Comparison of ENCODE assay signal across 8 cellular contexts in genomic region chr7:66099551-66100407, GRCh38. TPM values are rescaled to one million over a fixed set of nuclear protein-coding genes. Genes with fewer than 3 reads are reported as not detected.
A peak's percentile ranks its signal among the peaks of the same experiment; 100 is the strongest.
DNase-seq lines count a peak whose midpoint lies in the region; ATAC-seq and TF ChIP-seq lines count a peak whose summit lies in the region.

No MANE protein-coding gene starts in this region.

- POLR2A ChIA-PET in activated CD8-positive, alpha-beta T cell treated with anti-CD3 and anti-CD28 coated beads for 36 hours (lab: Charles Lee), result no interaction called here

- H3K27me3 ChIP-seq in thoracic aorta (replicated peaks; ENCODE audit: insufficient read depth), result no peaks in the 10 kb centered on the region

- no peak for TF ChIP-seq CTCF in AG09319 (IDR thresholded peaks at IDR 0.05; ENCODE audit: low read depth, low read length)
- no peak for TF ChIP-seq CTCF in activated CD8-positive, alpha-beta T cell treated with anti-CD3 and anti-CD28 coated beads for 36 hours (IDR thresholded peaks at IDR 0.05)
- no peak for TF ChIP-seq CTCF in endothelial cell (IDR thresholded peaks at IDR 0.05; ENCODE audit: unreplicated experiment)
- no peak for TF ChIP-seq CTCF in mucosa of descending colon (IDR thresholded peaks at IDR 0.05)
- no peak for TF ChIP-seq CTCF in thoracic aorta (IDR thresholded peaks at IDR 0.05)

- CTCF ChIA-PET in activated CD8-positive, alpha-beta T cell treated with anti-CD3 and anti-CD28 coated beads for 36 hours (lab: Charles Lee), result no interaction called here

- H3K27me3 Mint-ChIP-seq in activated CD8-positive, alpha-beta T cell treated with anti-CD3 and anti-CD28 coated beads for 36 hours, result no peaks in the 10 kb centered on the region
- H3K27me3 Mint-ChIP-seq in endothelial cell (ENCODE audit: unreplicated experiment), result no peaks in the 10 kb centered on the region

- H3K36me3 Mint-ChIP-seq in activated CD8-positive, alpha-beta T cell treated with anti-CD3 and anti-CD28 coated beads for 36 hours (ENCODE audit: low read depth), result no peaks in the 10 kb centered on the region
- no peaks in the 10 kb centered on the region for H3K36me3 Mint-ChIP-seq in endothelial cell (ENCODE audit: low read depth, unreplicated experiment)

- no peaks in the 10 kb centered on the region for H3K4me1 ChIP-seq in mucosa of descending colon (ENCODE audit: low read depth)
- peaks cover 0 to 4% of the 10 kb centered on the region in 2 donors for H3K4me1 ChIP-seq in thoracic aorta (ENCODE audit: control insufficient read depth in 1 of 2, low read depth in 2 of 2)

- intact Hi-C loops in activated CD8-positive, alpha-beta T cell treated with anti-CD3 and anti-CD28 coated beads for 36 hours (cut with micrococcal nuclease), result no loop called here
- intact Hi-C loops in mucosa of descending colon (cut with DNase I, micrococcal nuclease), result no loop called here

- ATAC-seq in GM18873 (IDR thresholded peaks at IDR 0.05; ENCODE audit: low FRiP score, unreplicated experiment) (peak; percentile 72), HG03175 (IDR thresholded peaks at IDR 0.05; ENCODE audit: unreplicated experiment) (peak; percentile 84), mucosa of descending colon (peak; percentile 89), thoracic aorta (ENCODE audit: insufficient number of reproducible peaks, low FRiP score, low read depth) (peak; percentile 96)
- ATAC-seq in activated CD8-positive, alpha-beta T cell treated with anti-CD3 and anti-CD28 coated beads for 36 hours, result peak; percentile 86

- peak overlapping the region; percentile 95 to 97 for H3K27ac ChIP-seq in thoracic aorta

- H3K27ac Mint-ChIP-seq in activated CD8-positive, alpha-beta T cell treated with anti-CD3 and anti-CD28 coated beads for 36 hours, result peak overlapping the region; percentile 28
- H3K27ac Mint-ChIP-seq in endothelial cell (ENCODE audit: unreplicated experiment), result peak overlapping the region; percentile 67

- H3K9me3 ChIP-seq in mucosa of descending colon, result no peaks in the 10 kb centered on the region
- H3K9me3 ChIP-seq in thoracic aorta, result no peaks in the 10 kb centered on the region

- peaks cover 10% of the 10 kb centered on the region for H3K4me1 Mint-ChIP-seq in activated CD8-positive, alpha-beta T cell treated with anti-CD3 and anti-CD28 coated beads for 36 hours (ENCODE audit: low read depth)
- H3K4me1 Mint-ChIP-seq in endothelial cell (ENCODE audit: unreplicated experiment), result peaks cover 4% of the 10 kb centered on the region

- H3K4me3 ChIP-seq in mucosa of descending colon (no peak overlapping the region), thoracic aorta (peak overlapping the region; percentile 75)

- no peaks in the 10 kb centered on the region for H3K9me3 Mint-ChIP-seq in activated CD8-positive, alpha-beta T cell treated with anti-CD3 and anti-CD28 coated beads for 36 hours
- H3K9me3 Mint-ChIP-seq in endothelial cell (ENCODE audit: unreplicated experiment), result no peaks in the 10 kb centered on the region

- H3K36me3 ChIP-seq in mucosa of descending colon (ENCODE audit: low read depth) (no peaks in the 10 kb centered on the region), thoracic aorta (no peaks in the 10 kb centered on the region)

- H3K4me3 Mint-ChIP-seq in activated CD8-positive, alpha-beta T cell treated with anti-CD3 and anti-CD28 coated beads for 36 hours, result peak overlapping the region; percentile 64
- H3K4me3 Mint-ChIP-seq in endothelial cell (ENCODE audit: unreplicated experiment), result peak overlapping the region; percentile 78

- peak; percentile 73 for DNase-seq in AG09319 (ENCODE audit: extremely low read depth, low read depth)
- peak; percentile 66 for DNase-seq in NCI-H748 treated with DMSO at 0.1 percent for 48 hours (lab: John Stamatoyannopoulos, UW)
- peak; percentile 42 for DNase-seq in activated CD8-positive, alpha-beta T cell treated with anti-CD3 and anti-CD28 coated beads for 36 hours
- peak; percentile 45 for DNase-seq in endothelial cell (ENCODE audit: low spot score)
- DNase-seq in mucosa of descending colon, result peak; percentile 85 to 89 (median 87)
- DNase-seq in thoracic aorta (ENCODE audit: low spot score), result peak; percentile 50

RNA-seq across cellular contexts. Expression of gene CRCP, which starts 14.9 kb away (rescaled TPM):
- total RNA-seq in activated CD8-positive, alpha-beta T cell treated with anti-CD3 and anti-CD28 coated beads for 36 hours, result 10 to 100 TPM; 25.5 to 25.9 TPM
- 19.2 TPM for total RNA-seq in endothelial cell (ENCODE audit: unreplicated experiment)
- total RNA-seq in mucosa of descending colon, result 10 to 100 TPM; 37.3 to 43.9 (median 43.1) TPM
- total RNA-seq in thoracic aorta, result 10 to 100 TPM; 32.5 to 43.5 TPM

RNA-seq across cellular contexts. Expression of gene ASL, which starts 24.2 kb away (rescaled TPM):
- 10 to 100 TPM; 15.5 to 19.4 TPM for total RNA-seq in activated CD8-positive, alpha-beta T cell treated with anti-CD3 and anti-CD28 coated beads for 36 hours
- total RNA-seq in endothelial cell (ENCODE audit: unreplicated experiment) (48.3 TPM), mucosa of descending colon (100 to 1,000 TPM in 2 of 3 donors, 10 to 100 TPM in 1; 70.5 to 145 (median 129) TPM), thoracic aorta (10 to 100 TPM; 43.2 to 54.7 TPM)
